13 cellular contexts compared by ENCODE assay signal in the genomic region with DNA sequence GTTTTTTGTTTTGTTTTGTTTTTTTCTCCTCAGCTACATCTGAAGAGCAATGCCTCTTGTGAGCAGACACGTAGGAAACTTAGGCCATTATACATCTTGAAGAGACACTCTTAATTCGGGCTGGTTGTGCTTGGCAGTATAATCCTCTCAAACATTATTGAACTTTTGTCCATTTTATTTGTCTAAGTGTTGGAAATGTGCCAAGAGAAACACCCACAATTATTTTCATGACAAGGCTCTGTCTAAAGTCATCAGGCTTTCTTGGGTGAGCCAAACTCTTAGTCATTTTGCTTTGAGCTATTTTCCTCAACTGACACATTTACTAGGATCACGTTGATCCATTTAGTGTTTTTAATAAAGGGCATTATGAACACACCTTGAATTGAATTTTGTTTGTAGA. TPM values are rescaled to one million over a fixed set of nuclear protein-coding genes. Genes with fewer than 3 reads are reported as not detected.
DNase-seq lines count a peak whose midpoint lies in the region; ATAC-seq and TF ChIP-seq lines count a peak whose summit lies in the region.
"Had no signal": no experiment of that assay in that cellular context is flagged by ENCODE, and none has a peak within 500 bp of the region (broad histone marks: within the 10 kb centered on the region; RNA-seq: fewer than 3 reads in every experiment).

No MANE protein-coding gene starts in this region.

- no peak overlapping the region for H3K9ac ChIP-seq in skeletal muscle satellite cell (ENCODE audit: low read depth, low read length)

- no peak for ATAC-seq in GM21717 (IDR thresholded peaks at IDR 0.05; ENCODE audit: unreplicated experiment)
- ATAC-seq in HG03342 (IDR thresholded peaks at IDR 0.05; ENCODE audit: unreplicated experiment), result no peak

- no peaks in the 10 kb centered on the region for H3K9me3 ChIP-seq in skeletal muscle satellite cell (replicated peaks; ENCODE audit: low read length)
- H3K9me3 ChIP-seq: Peyer's patch had no signal

- peak overlapping the region; percentile 1 for H3K4me2 ChIP-seq in skeletal muscle satellite cell (ENCODE audit: low read length)

- no peaks in the 10 kb centered on the region for H3K36me3 ChIP-seq in skeletal muscle satellite cell (ENCODE audit: insufficient read depth, low read length)
- H3K36me3 ChIP-seq: Peyer's patch had no signal

- no peaks in the 10 kb centered on the region for H3K27me3 ChIP-seq in skeletal muscle satellite cell (ENCODE audit: control insufficient read depth, insufficient read depth, low read length)
- H3K27me3 ChIP-seq: Peyer's patch had no signal

- H3K4me1 ChIP-seq in skeletal muscle satellite cell (ENCODE audit: control insufficient read depth, insufficient read depth, low read length), result peaks cover 24% of the 10 kb centered on the region

- no peak overlapping the region for H3K4me3 ChIP-seq in fibroblast of pulmonary artery (replicated peaks; ENCODE audit: low read depth, low read length)
- no peak overlapping the region for H3K4me3 ChIP-seq in skeletal muscle satellite cell (ENCODE audit: low read length)
- H3K4me3 ChIP-seq: Peyer's patch had no signal

- TF ChIP-seq CTCF in fibroblast of pulmonary artery (IDR thresholded peaks at IDR 0.05; ENCODE audit: low read length, missing control alignments), result no peak

- DNase-seq in HT1080 (ENCODE audit: low read depth) (peak; percentile 35), RPMI7951 (ENCODE audit: low read depth) (peak; percentile 65), fibroblast of pulmonary artery (ENCODE audit: low read depth) (peak; percentile 64), islet precursor cell (no peak)
- DNase-seq in activated CD4-positive, alpha-beta T cell treated with anti-CD3 and anti-CD28 coated beads for 48 hours, result no peak
- DNase-seq: kidney, NCI-H1048, Peyer's patch had no signal

RNA-seq across cellular contexts. Expression of gene RERGL, which starts 51.6 kb away (rescaled TPM):
- total RNA-seq in HT1080 (2014; rRNA removed; shearing (Covaris generic)), result not detected in 2 replicates
- polyA plus RNA-seq in HT1080 (2015; cell fraction: cytosol; rRNA removed), result not detected in 2 replicates
- polyA plus RNA-seq in HT1080 (2015; cell fraction: nucleus; rRNA removed), result 0.48 TPM in 1 of 2 replicates, not detected in the other
- total RNA-seq in RPMI7951 (2014; rRNA removed; shearing (Covaris generic)), result not detected in 2 replicates
- not detected in 2 replicates for total RNA-seq in skeletal muscle satellite cell (2012; rRNA removed)
- total RNA-seq: H4, progenitor cell of endocrine pancreas had no signal

Comparison
In these comparisons a context has a peak if more than half of its experiments do, and no peak if none do; other contexts are left out.
1. DNase-seq: peak in HT1080 (single experiment), RPMI7951 (single experiment) and fibroblast of pulmonary artery (single experiment); none in activated CD4-positive, alpha-beta T cell treated with anti-CD3 and anti-CD28 coated beads for 48 hours (single experiment) and islet precursor cell (single experiment).